Comparison of ENCODE assay signal across 21 cellular contexts in the genomic region with DNA sequence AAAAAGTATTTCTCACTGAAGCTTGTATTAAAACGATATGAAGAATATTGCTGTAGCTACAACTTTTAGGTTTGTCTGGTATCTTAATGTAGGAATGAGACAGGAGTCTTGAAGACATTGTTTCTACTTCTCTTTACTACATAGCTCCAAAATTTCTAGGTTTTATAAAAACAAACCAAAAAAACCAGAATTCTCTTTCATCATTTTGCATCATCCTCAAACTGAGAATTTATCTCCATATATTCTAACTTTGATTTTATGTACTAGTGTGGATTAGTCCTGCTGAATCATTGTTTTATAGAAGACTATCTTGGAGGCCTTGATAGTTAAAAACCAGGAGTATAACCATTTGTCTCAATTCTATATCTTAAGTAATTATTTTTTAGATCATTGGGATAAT.
"Had no signal": no experiment of that assay in that cellular context is flagged by ENCODE, and none has a peak within 500 bp of the region (broad histone marks: within the 10 kb centered on the region; RNA-seq: fewer than 3 reads in every experiment).

No MANE protein-coding gene starts in this region.

- H3K4me3 ChIP-seq: gastroesophageal sphincter, lung, pancreas, suprapubic skin, thyroid gland had no signal

- H3K27ac ChIP-seq: gastroesophageal sphincter, pancreas, suprapubic skin, thyroid gland had no signal

- H3K27me3 Mint-ChIP-seq: naive thymus-derived CD4-positive, alpha-beta T cell; progenitor cell of endocrine pancreas; type B pancreatic cell had no signal

- ATAC-seq: esophagus mucosa; gastroesophageal sphincter; left colon; naive thymus-derived CD4-positive, alpha-beta T cell; stimulated activated naive CD8-positive, alpha-beta T cell treated with anti-CD3 and anti-CD28 coated beads, Interleukin-15, Interleukin-2, amounts not matched to agents 100 U/mL and 50 U/mL, for 24 hours had no signal

- H3K9me3 ChIP-seq: gastroesophageal sphincter, pancreas, suprapubic skin, thyroid gland had no signal

- H3K27me3 ChIP-seq: gastroesophageal sphincter, pancreas, suprapubic skin, thyroid gland had no signal

- H3K9me3 Mint-ChIP-seq: naive thymus-derived CD4-positive, alpha-beta T cell; type B pancreatic cell had no signal

- H3K4me3 Mint-ChIP-seq: naive thymus-derived CD4-positive, alpha-beta T cell; type B pancreatic cell had no signal

- FAIRE-seq: endometrium, pancreas, small intestine, urothelium cell line had no signal

- H3K36me3 ChIP-seq: thyroid gland had no signal

- H3K27ac Mint-ChIP-seq: naive thymus-derived CD4-positive, alpha-beta T cell; progenitor cell of endocrine pancreas; type B pancreatic cell had no signal

- DNase-seq: cortex of kidney; effector memory CD4-positive, alpha-beta T cell; glutamatergic neuron; left colon; left ventricle myocardium superior; mesendoderm; naive thymus-derived CD4-positive, alpha-beta T cell; nucleus accumbens; stimulated activated CD4-positive, alpha-beta T cell treated with anti-CD3 and anti-CD28 coated beads, Interleukin-2, amount 100 ng/mL, for 48 hours; stimulated activated naive CD8-positive, alpha-beta T cell treated with anti-CD3 and anti-CD28 coated beads, Interleukin-15, Interleukin-2, amounts not matched to agents 100 U/mL and 50 U/mL, for 24 hours; thyroid gland had no signal

- H3K4me1 ChIP-seq: gastroesophageal sphincter, suprapubic skin had no signal
